In genomic region chr7:157406971-157407370, GRCh38 we compare ENCODE assay signal across 16 cellular contexts.
"Had no signal": no experiment of that assay in that cellular context is flagged by ENCODE, and none has a peak within 500 bp of the region (broad histone marks: within the 10 kb centered on the region; RNA-seq: fewer than 3 reads in every experiment).

No MANE protein-coding gene starts in this region.

- ATAC-seq: left lobe of liver; mucosa of descending colon; naive thymus-derived CD8-positive, alpha-beta T cell; pancreas had no signal

- H2AFZ ChIP-seq: hepatocyte had no signal

- H3K4me3 ChIP-seq: colonic mucosa, esophagus squamous epithelium, hepatocyte, mucosa of descending colon, pancreas, prostate gland, sigmoid colon, skin epidermis had no signal

- H3K27ac Mint-ChIP-seq: naive thymus-derived CD8-positive, alpha-beta T cell had no signal

- H3K4me2 ChIP-seq: hepatocyte had no signal

- H3K36me3 ChIP-seq: colonic mucosa, prostate gland had no signal

- H3K27ac ChIP-seq: colonic mucosa, esophagus squamous epithelium, hepatocyte, pancreas, prostate gland, sigmoid colon, skin epidermis had no signal

- H3K4me1 ChIP-seq: colonic mucosa, esophagus squamous epithelium, pancreas, prostate gland, sigmoid colon had no signal

- H3K27me3 ChIP-seq: colonic mucosa, esophagus squamous epithelium, hepatocyte, pancreas, sigmoid colon had no signal

- DNase-seq: cerebellar nuclear complex; colonic mucosa; dermis blood vessel endothelial cell; esophagus squamous epithelium; foreskin fibroblast; kidney glomerular epithelial cell; mucosa of descending colon; sigmoid colon; stimulated activated naive CD4-positive, alpha-beta T cell treated with Interleukin-2 at 50 U/mL for 16 hours; trophoblast cell had no signal

- H3K4me3 Mint-ChIP-seq: naive thymus-derived CD8-positive, alpha-beta T cell had no signal

- H3K27me3 Mint-ChIP-seq: naive thymus-derived CD8-positive, alpha-beta T cell had no signal

- H3K9me3 Mint-ChIP-seq: naive thymus-derived CD8-positive, alpha-beta T cell had no signal
